Comparison of ENCODE assay signal across 29 cellular contexts in the genomic region with DNA sequence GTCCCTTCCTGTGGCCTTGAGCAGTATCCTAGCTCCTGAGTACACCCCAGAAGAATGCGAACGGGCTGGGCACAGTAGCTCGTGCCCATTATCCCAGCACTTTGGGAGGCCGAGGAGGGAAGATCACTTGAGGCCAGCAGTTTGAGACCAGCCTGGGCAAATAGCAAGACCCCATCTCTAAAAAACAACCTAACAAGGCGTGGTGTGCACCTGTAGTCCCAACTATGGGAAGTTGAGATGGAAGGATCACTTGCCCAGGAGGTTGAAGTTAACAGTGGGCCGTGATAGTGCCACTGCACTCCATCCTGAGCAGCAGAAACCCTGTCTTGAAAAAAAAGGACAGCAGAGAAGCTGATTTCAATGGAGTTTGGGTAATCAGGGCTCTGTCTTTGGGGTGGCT. TPM values are rescaled to one million over a fixed set of nuclear protein-coding genes. Genes with fewer than 3 reads are reported as not detected.
DNase-seq lines count a peak whose midpoint lies in the region; ATAC-seq, FAIRE-seq and TF ChIP-seq lines count a peak whose summit lies in the region.
"Had no signal": no experiment of that assay in that cellular context is flagged by ENCODE, and none has a peak within 500 bp of the region (broad histone marks: within the 10 kb centered on the region; RNA-seq: fewer than 3 reads in every experiment).

No MANE protein-coding gene starts in this region.

- intact Hi-C loops in HepG2 (cut with micrococcal nuclease; ENCODE audit: unreplicated experiment) (no loop called here), right lobe of liver (cut with DNase I) (no loop called here)

- ATAC-seq in HepG2 (no peak), right lobe of liver (no peak), HG03280 (IDR thresholded peaks at IDR 0.05; ENCODE audit: unreplicated experiment) (no peak), GM21447 (IDR thresholded peaks at IDR 0.05; ENCODE audit: unreplicated experiment) (no peak)
- ATAC-seq in activated naive CD8-positive, alpha-beta T cell treated with anti-CD3 and anti-CD28 coated beads, Interleukin-2, amount 10 ng/mL, durations not matched to agents 7 days and 5 days (ENCODE audit: low read depth): no peak
- no peak for ATAC-seq in stimulated activated naive B cell treated with anti-CD40 and anti-IgM and Interleukin-4, amounts not matched to agents 10 μg/mL and 1 μg/mL and 100 μg/mL, for 72 hours (replicated peaks)
- ATAC-seq: effector memory CD8-positive, alpha-beta T cell; esophagus mucosa; foreskin keratinocyte; left cardiac atrium; Panc1; stimulated activated naive CD8-positive, alpha-beta T cell treated with anti-CD3 and anti-CD28 coated beads, Interleukin-15, amount 100 ng/mL, for 72 hours; T-cell had no signal

- TF ChIP-seq CTCF in HepG2 (CRISPR knock-in tag; IDR thresholded peaks at IDR 0.05) (no peak), right lobe of liver (IDR thresholded peaks at IDR 0.05) (no peak)

- CTCF ChIA-PET in HepG2 (lab: Yijun Ruan, JAX; ENCODE audit: low intra/inter-chr PET ratio, low total read pairs): no interaction called here

- FAIRE-seq in HepG2 (lab: Jason Lieb, UNC): no peak
- FAIRE-seq: colon, TTC549 had no signal

- peak overlapping the region; percentile 45 for H3K27ac Mint-ChIP-seq in activated naive CD8-positive, alpha-beta T cell treated with anti-CD3 and anti-CD28 coated beads, Interleukin-2, amount 10 ng/mL, durations not matched to agents 7 days and 5 days
- H3K27ac Mint-ChIP-seq in stimulated activated naive B cell treated with anti-CD40 and anti-IgM and Interleukin-4, amounts not matched to agents 10 μg/mL and 1 μg/mL and 100 μg/mL, for 72 hours: peak overlapping the region; percentile 98
- H3K27ac Mint-ChIP-seq: CD4-positive, alpha-beta T cell had no signal

- no peak overlapping the region for H3K4me2 ChIP-seq in HepG2 (ENCODE audit: low read depth, low read length)

- H3K36me3 Mint-ChIP-seq in activated naive CD8-positive, alpha-beta T cell treated with anti-CD3 and anti-CD28 coated beads, Interleukin-2, amount 10 ng/mL, durations not matched to agents 7 days and 5 days: peaks cover 14% of the 10 kb centered on the region
- H3K36me3 Mint-ChIP-seq in stimulated activated naive B cell treated with anti-CD40 and anti-IgM and Interleukin-4, amounts not matched to agents 10 μg/mL and 1 μg/mL and 100 μg/mL, for 72 hours: peaks cover 34 to 49% of the 10 kb centered on the region in 2 donors

- H4K20me1 ChIP-seq in HepG2 (ENCODE audit: insufficient read depth, low read length): peaks cover 24% of the 10 kb centered on the region

- in situ Hi-C loops in HepG2 (cut with HindIII; ENCODE audit: extremely low pct_ligation_motif_present, low pct_unique_long_range_greater_than_20kb): no loop called here

- H3K4me1 ChIP-seq in HepG2 (ENCODE audit: insufficient read depth, low read length) (peaks cover 36% of the 10 kb centered on the region), right lobe of liver (peaks cover 0 to 22% (median 8%) of the 10 kb centered on the region in 4 donors), HUES48 (ENCODE audit: control insufficient read depth, insufficient read depth, low read length) (peaks cover 13% of the 10 kb centered on the region; the same call in 1 of the 2 replicates)

- peaks cover 29% of the 10 kb centered on the region for H3K79me2 ChIP-seq in HepG2 (ENCODE audit: insufficient read depth, low read length)

- no peaks in the 10 kb centered on the region for H3K9me3 ChIP-seq in HepG2 (ENCODE audit: low read length)
- H3K9me3 ChIP-seq in right lobe of liver: no peaks in the 10 kb centered on the region
- H3K9me3 ChIP-seq in HUES48 (ENCODE audit: control insufficient read depth, insufficient read depth, low read length): no peaks in the 10 kb centered on the region
- H3K9me3 ChIP-seq: breast epithelium, SJCRH30, tibial artery had no signal

- no peak for TF ChIP-seq POLR2A in HepG2 (IDR thresholded peaks at IDR 0.05; ENCODE audit: insufficient read depth in 1 of 2, low read depth in 2 of 2, low read length in 2 of 2)
- TF ChIP-seq POLR2A in right lobe of liver (IDR thresholded peaks at IDR 0.05): no peak

- H3K4me3 Mint-ChIP-seq in activated naive CD8-positive, alpha-beta T cell treated with anti-CD3 and anti-CD28 coated beads, Interleukin-2, amount 10 ng/mL, durations not matched to agents 7 days and 5 days: no peak overlapping the region
- H3K4me3 Mint-ChIP-seq in stimulated activated naive B cell treated with anti-CD40 and anti-IgM and Interleukin-4, amounts not matched to agents 10 μg/mL and 1 μg/mL and 100 μg/mL, for 72 hours: peak overlapping the region in 1 of 2 donors; percentile 32
- H3K4me3 Mint-ChIP-seq: effector memory CD8-positive, alpha-beta T cell; memory B cell had no signal

- TF ChIP-seq EP300 in HepG2 (IDR thresholded peaks at IDR 0.05; ENCODE audit: low read depth in 2 of 2, low read length in 2 of 2) (no peak), HepG2 (CRISPR knock-in tag; IDR thresholded peaks at IDR 0.05; ENCODE audit: borderline replicate concordance) (no peak)

- H3K27me3 ChIP-seq in HepG2 (ENCODE audit: control insufficient read depth in 1 of 2, insufficient read depth in 2 of 2, low read length in 2 of 2) (no peaks in the 10 kb centered on the region; a peak in 1 of 5 replicates), right lobe of liver (no peaks in the 10 kb centered on the region), HUES48 (ENCODE audit: control insufficient read depth, insufficient read depth, low read length) (no peaks in the 10 kb centered on the region)
- H3K27me3 ChIP-seq: breast epithelium, foreskin keratinocyte, SJCRH30, tibial artery had no signal

- H3K9ac ChIP-seq in HepG2 (ENCODE audit: insufficient read depth, low read depth, low read length): no peak overlapping the region
- H3K9ac ChIP-seq in HUES48 (ENCODE audit: low read depth, low read length): no peak overlapping the region

- DNase-seq in HepG2 (ENCODE audit: low spot score): no peak
- no peak for DNase-seq in right lobe of liver
- no peak for DNase-seq in activated naive CD8-positive, alpha-beta T cell treated with anti-CD3 and anti-CD28 coated beads, Interleukin-2, amount 10 ng/mL, durations not matched to agents 7 days and 5 days
- DNase-seq in stimulated activated naive B cell treated with anti-CD40 and anti-IgM and Interleukin-4, amounts not matched to agents 10 μg/mL and 1 μg/mL and 100 μg/mL, for 72 hours: no peak
- DNase-seq in Kasumi-1 (lab: John Stamatoyannopoulos, UW): no peak
- DNase-seq: activated CD4-positive, CD25-positive, alpha-beta regulatory T cell treated with anti-CD3 and anti-CD28 coated beads, Interleukin-2, amount 50 U/mL, for 72 hours; activated effector memory CD4-positive, alpha-beta T cell treated with anti-CD3 and anti-CD28 coated beads, Interleukin-2, amount 50 U/mL, for 16 hours; amniotic stem cell; CD4-positive, alpha-beta T cell; effector memory CD8-positive, alpha-beta T cell; foreskin keratinocyte; GOT3; left cardiac atrium; NCI-H524; NK-92 treated with Interleukin-12 subunit alpha and Interleukin-12 subunit beta, amount 100 ng/mL, for 24 hours; SJCRH30; stimulated activated CD4-positive, alpha-beta T cell treated with anti-CD3 and anti-CD28 coated beads, Interleukin-4, amount 100 ng/mL, for 1 hour; stimulated activated naive CD8-positive, alpha-beta T cell treated with anti-CD3 and anti-CD28 coated beads, Interleukin-15, amount 100 ng/mL, for 72 hours; T-cell; tibial artery had no signal

- no TSS peak for BruUV-seq in HepG2 (replicated peaks; lab: Mats Ljungman, UMichigan)

- H3K27ac ChIP-seq in HepG2 (ENCODE audit: extremely low read length, insufficient read depth, low read length): no peak overlapping the region
- H3K27ac ChIP-seq in right lobe of liver: no peak overlapping the region
- peak overlapping the region; percentile 63 for H3K27ac ChIP-seq in HUES48 (ENCODE audit: low read depth, low read length)
- H3K27ac ChIP-seq: foreskin keratinocyte, SJCRH30, tibial artery had no signal

- peaks cover 23% of the 10 kb centered on the region for H3K4me1 Mint-ChIP-seq in activated naive CD8-positive, alpha-beta T cell treated with anti-CD3 and anti-CD28 coated beads, Interleukin-2, amount 10 ng/mL, durations not matched to agents 7 days and 5 days
- H3K4me1 Mint-ChIP-seq in stimulated activated naive B cell treated with anti-CD40 and anti-IgM and Interleukin-4, amounts not matched to agents 10 μg/mL and 1 μg/mL and 100 μg/mL, for 72 hours: peaks cover 30 to 41% of the 10 kb centered on the region in 2 donors

- H3K27me3 Mint-ChIP-seq in activated naive CD8-positive, alpha-beta T cell treated with anti-CD3 and anti-CD28 coated beads, Interleukin-2, amount 10 ng/mL, durations not matched to agents 7 days and 5 days: no peaks in the 10 kb centered on the region
- H3K27me3 Mint-ChIP-seq in stimulated activated naive B cell treated with anti-CD40 and anti-IgM and Interleukin-4, amounts not matched to agents 10 μg/mL and 1 μg/mL and 100 μg/mL, for 72 hours: no peaks in the 10 kb centered on the region
- H3K27me3 Mint-ChIP-seq: CD4-positive, alpha-beta T cell; effector memory CD8-positive, alpha-beta T cell; memory B cell; stimulated activated naive CD8-positive, alpha-beta T cell treated with anti-CD3 and anti-CD28 coated beads, Interleukin-15, amount 100 ng/mL, for 72 hours; T-cell had no signal

- POLR2A ChIA-PET in HepG2 (lab: Yijun Ruan, JAX): interaction anchor here (0.9 to 1.9 kb wide), 2 partner anchors 8 to 30 kb away, joined by 3 to 9 read pairs; no protein-coding TSS in a partner anchor
- POLR2A ChIA-PET in activated naive CD8-positive, alpha-beta T cell treated with anti-CD3 and anti-CD28 coated beads, Interleukin-2, amount 10 ng/mL, durations not matched to agents 7 days and 5 days (lab: Charles Lee): interaction anchor here (1.1 kb wide), 1 partner anchor 20 kb away, joined by 4 read pairs; the partner anchor contains the start of gene CD151

- H3K4me3 ChIP-seq in HepG2 (replicated peaks in 1 of 3; ENCODE audit: insufficient read depth in 1 of 3, low read depth in 2 of 3, low read length in 3 of 3) (no peak overlapping the region), right lobe of liver (no peak overlapping the region), HUES48 (ENCODE audit: low read depth, low read length) (no peak overlapping the region)
- H3K4me3 ChIP-seq: breast epithelium, SJCRH30, tibial artery had no signal

- 95% methylated on average over 4 of the region's 6 CpGs for WGBS in HepG2 (ENCODE audit: low lambda C conversion rate)
- WGBS in right lobe of liver (ENCODE audit: insufficient coverage, low coverage, low lambda C conversion rate, missing lambda C conversion rate): 84% methylated on average over 5 of the region's 6 CpGs

- H3K9me3 Mint-ChIP-seq in activated naive CD8-positive, alpha-beta T cell treated with anti-CD3 and anti-CD28 coated beads, Interleukin-2, amount 10 ng/mL, durations not matched to agents 7 days and 5 days: no peaks in the 10 kb centered on the region
- no peaks in the 10 kb centered on the region for H3K9me3 Mint-ChIP-seq in stimulated activated naive B cell treated with anti-CD40 and anti-IgM and Interleukin-4, amounts not matched to agents 10 μg/mL and 1 μg/mL and 100 μg/mL, for 72 hours
- H3K9me3 Mint-ChIP-seq: CD4-positive, alpha-beta T cell; effector memory CD8-positive, alpha-beta T cell; memory B cell; stimulated activated naive CD8-positive, alpha-beta T cell treated with anti-CD3 and anti-CD28 coated beads, Interleukin-15, amount 100 ng/mL, for 72 hours; T-cell had no signal

- TF ChIP-seq RAD21 in HepG2 (CRISPR knock-in tag; IDR thresholded peaks at IDR 0.05): no peak

- no peak overlapping the region for H2AFZ ChIP-seq in HepG2 (ENCODE audit: low read length)

- H3K36me3 ChIP-seq in HepG2 (replicated peaks in 1 of 2; ENCODE audit: control insufficient read depth in 1 of 2, insufficient read depth in 2 of 2, low read length in 2 of 2) (peaks cover 19 to 27% of the 10 kb centered on the region in 2 experiments), right lobe of liver (peaks cover 0 to 29% (median 0%) of the 10 kb centered on the region in 4 donors), HUES48 (ENCODE audit: control insufficient read depth, insufficient read depth, low read length) (peaks cover 34% of the 10 kb centered on the region)
- H3K36me3 ChIP-seq: breast epithelium had no signal

RNA-seq across cellular contexts. Expression of gene RPLP2, which starts 3.3 kb away (rescaled TPM):
- 2,049 and 2,106 TPM in 2 replicates for total RNA-seq in HepG2 (2016; rRNA removed; fragmentation: Illumina TruSeq; extraction: Trizol)
- 3,126 and 3,282 TPM in 2 replicates for total RNA-seq in HepG2 (2016; cell fraction: cytosol; rRNA removed; fragmentation: Illumina TruSeq; extraction: Trizol; ENCODE audit: low read depth)
- 1,870 and 2,048 TPM in 2 replicates for total RNA-seq in HepG2 (2016; cell fraction: insoluble cytoplasmic fraction; rRNA removed; fragmentation: Illumina TruSeq; extraction: Trizol)
- total RNA-seq in HepG2 (2016; cell fraction: membrane; rRNA removed; fragmentation: Illumina TruSeq; extraction: Trizol): 3,967 and 4,265 TPM in 2 replicates
- total RNA-seq in HepG2 (2016; cell fraction: nucleus; rRNA removed; fragmentation: Illumina TruSeq; extraction: Trizol): 735 and 852 TPM in 2 replicates
- 895 and 978 TPM in 2 replicates for polyA plus RNA-seq in HepG2 (2011; rRNA removed)
- polyA plus RNA-seq in HepG2 (2011; cell fraction: cytosol; rRNA removed): 1,028 and 2,692 TPM in 2 replicates
- polyA plus RNA-seq in HepG2 (2011; cell fraction: nucleus; rRNA removed): 723 and 858 TPM in 2 replicates
- 1,506 and 2,284 TPM in 2 replicates for polyA plus RNA-seq in HepG2 (2012)
- 3,287 and 3,430 TPM in 2 replicates for polyA plus RNA-seq in HepG2 (2016; cell fraction: cytosol; fragmentation: Illumina TruSeq; extraction: Trizol; ENCODE audit: low read depth)
- polyA plus RNA-seq in HepG2 (2016; cell fraction: insoluble cytoplasmic fraction; fragmentation: Illumina TruSeq; extraction: Trizol; ENCODE audit: low read depth): 1,412 and 1,584 TPM in 2 replicates
- polyA plus RNA-seq in HepG2 (2016; cell fraction: membrane; fragmentation: Illumina TruSeq; extraction: Trizol; ENCODE audit: low read depth): 3,687 and 3,698 TPM in 2 replicates
- polyA plus RNA-seq in HepG2 (2016; cell fraction: nucleus; fragmentation: Illumina TruSeq; extraction: Trizol; ENCODE audit: insufficient read depth, low read depth): 1,014 and 1,045 TPM in 2 replicates
- 472 and 1,216 TPM in 2 replicates for polyA minus RNA-seq in HepG2 (2011; rRNA and poly(A)+ RNA removed; ENCODE audit: low replicate concordance)
- polyA minus RNA-seq in HepG2 (2011; cell fraction: cytosol; rRNA and poly(A)+ RNA removed): 793 and 848 TPM in 2 replicates
- 188 and 248 TPM in 2 replicates for polyA minus RNA-seq in HepG2 (2011; cell fraction: nucleus; rRNA and poly(A)+ RNA removed)
- total RNA-seq in right lobe of liver: 100 to 1,000 TPM; 212 to 574 (median 457) TPM
- total RNA-seq in activated naive CD8-positive, alpha-beta T cell treated with anti-CD3 and anti-CD28 coated beads, Interleukin-2, amount 10 ng/mL, durations not matched to agents 7 days and 5 days: 1,000 to 10,000 TPM; 2,888 to 3,019 TPM

RNA-seq across cellular contexts. Expression of gene PNPLA2, which starts 5.7 kb away (rescaled TPM):
- total RNA-seq in HepG2 (2016; rRNA removed; fragmentation: Illumina TruSeq; extraction: Trizol): 4.8 and 10.5 TPM in 2 replicates
- total RNA-seq in HepG2 (2016; cell fraction: cytosol; rRNA removed; fragmentation: Illumina TruSeq; extraction: Trizol; ENCODE audit: low read depth): 3.8 and 4.1 TPM in 2 replicates
- total RNA-seq in HepG2 (2016; cell fraction: insoluble cytoplasmic fraction; rRNA removed; fragmentation: Illumina TruSeq; extraction: Trizol): 4.0 and 11.4 TPM in 2 replicates
- 4.4 and 5.4 TPM in 2 replicates for total RNA-seq in HepG2 (2016; cell fraction: membrane; rRNA removed; fragmentation: Illumina TruSeq; extraction: Trizol)
- 17.2 and 23.5 TPM in 2 replicates for total RNA-seq in HepG2 (2016; cell fraction: nucleus; rRNA removed; fragmentation: Illumina TruSeq; extraction: Trizol)
- polyA plus RNA-seq in HepG2 (2011; rRNA removed): 43.2 and 58.1 TPM in 2 replicates
- 7.3 and 12.8 TPM in 2 replicates for polyA plus RNA-seq in HepG2 (2011; cell fraction: cytosol; rRNA removed)
- polyA plus RNA-seq in HepG2 (2011; cell fraction: nucleus; rRNA removed): 830 and 954 TPM in 2 replicates
- polyA plus RNA-seq in HepG2 (2012): 70.1 and 82.8 TPM in 2 replicates
- polyA plus RNA-seq in HepG2 (2016; cell fraction: cytosol; fragmentation: Illumina TruSeq; extraction: Trizol; ENCODE audit: low read depth): 4.8 and 6.6 TPM in 2 replicates
- polyA plus RNA-seq in HepG2 (2016; cell fraction: insoluble cytoplasmic fraction; fragmentation: Illumina TruSeq; extraction: Trizol; ENCODE audit: low read depth): 14.6 and 20.2 TPM in 2 replicates
- polyA plus RNA-seq in HepG2 (2016; cell fraction: membrane; fragmentation: Illumina TruSeq; extraction: Trizol; ENCODE audit: low read depth): 7.5 and 10.2 TPM in 2 replicates
- polyA plus RNA-seq in HepG2 (2016; cell fraction: nucleus; fragmentation: Illumina TruSeq; extraction: Trizol; ENCODE audit: insufficient read depth, low read depth): 77.9 and 79.1 TPM in 2 replicates
- 60.4 and 150 TPM in 2 replicates for polyA minus RNA-seq in HepG2 (2011; rRNA and poly(A)+ RNA removed; ENCODE audit: low replicate concordance)
- 24.0 and 31.5 TPM in 2 replicates for polyA minus RNA-seq in HepG2 (2011; cell fraction: cytosol; rRNA and poly(A)+ RNA removed)
- 135 and 151 TPM in 2 replicates for polyA minus RNA-seq in HepG2 (2011; cell fraction: nucleus; rRNA and poly(A)+ RNA removed)
- 10 to 100 TPM; 33.2 to 97.1 (median 69.6) TPM for total RNA-seq in right lobe of liver
- 100 to 1,000 TPM; 110 to 125 TPM for total RNA-seq in activated naive CD8-positive, alpha-beta T cell treated with anti-CD3 and anti-CD28 coated beads, Interleukin-2, amount 10 ng/mL, durations not matched to agents 7 days and 5 days

RNA-seq across cellular contexts. Expression of gene PIDD1, which starts 8.0 kb away (rescaled TPM):
- total RNA-seq in HepG2 (2016; rRNA removed; fragmentation: Illumina TruSeq; extraction: Trizol) (7.9 and 16.0 TPM in 2 replicates), right lobe of liver (10 to 100 TPM in 2 of 6 experiments, 1 to 10 TPM in 4; 6.5 to 11.8 (median 9.8) TPM)
- 3.5 and 4.1 TPM in 2 replicates for total RNA-seq in HepG2 (2016; cell fraction: cytosol; rRNA removed; fragmentation: Illumina TruSeq; extraction: Trizol; ENCODE audit: low read depth)
- 8.8 and 17.2 TPM in 2 replicates for total RNA-seq in HepG2 (2016; cell fraction: insoluble cytoplasmic fraction; rRNA removed; fragmentation: Illumina TruSeq; extraction: Trizol)
- 7.4 and 7.9 TPM in 2 replicates for total RNA-seq in HepG2 (2016; cell fraction: membrane; rRNA removed; fragmentation: Illumina TruSeq; extraction: Trizol)
- 17.2 and 22.2 TPM in 2 replicates for total RNA-seq in HepG2 (2016; cell fraction: nucleus; rRNA removed; fragmentation: Illumina TruSeq; extraction: Trizol)
- 14.3 and 17.7 TPM in 2 replicates for polyA plus RNA-seq in HepG2 (2011; rRNA removed)
- polyA plus RNA-seq in HepG2 (2011; cell fraction: cytosol; rRNA removed): 5.0 and 12.7 TPM in 2 replicates
- polyA plus RNA-seq in HepG2 (2011; cell fraction: nucleus; rRNA removed): 234 and 353 TPM in 2 replicates
- 6.8 and 9.8 TPM in 2 replicates for polyA plus RNA-seq in HepG2 (2012)
- 3.7 and 3.9 TPM in 2 replicates for polyA plus RNA-seq in HepG2 (2016; cell fraction: cytosol; fragmentation: Illumina TruSeq; extraction: Trizol; ENCODE audit: low read depth)
- polyA plus RNA-seq in HepG2 (2016; cell fraction: insoluble cytoplasmic fraction; fragmentation: Illumina TruSeq; extraction: Trizol; ENCODE audit: low read depth): 12.6 and 15.2 TPM in 2 replicates
- polyA plus RNA-seq in HepG2 (2016; cell fraction: membrane; fragmentation: Illumina TruSeq; extraction: Trizol; ENCODE audit: low read depth): 7.8 and 9.8 TPM in 2 replicates
- polyA plus RNA-seq in HepG2 (2016; cell fraction: nucleus; fragmentation: Illumina TruSeq; extraction: Trizol; ENCODE audit: insufficient read depth, low read depth): 93.2 and 101 TPM in 2 replicates
- polyA minus RNA-seq in HepG2 (2011; rRNA and poly(A)+ RNA removed; ENCODE audit: low replicate concordance): 2.9 and 14.9 TPM in 2 replicates
- polyA minus RNA-seq in HepG2 (2011; cell fraction: cytosol; rRNA and poly(A)+ RNA removed): 3.4 and 7.0 TPM in 2 replicates
- polyA minus RNA-seq in HepG2 (2011; cell fraction: nucleus; rRNA and poly(A)+ RNA removed): 19.3 TPM in 2 replicates
- 10 to 100 TPM; 53.4 to 53.6 TPM for total RNA-seq in activated naive CD8-positive, alpha-beta T cell treated with anti-CD3 and anti-CD28 coated beads, Interleukin-2, amount 10 ng/mL, durations not matched to agents 7 days and 5 days

RNA-seq across cellular contexts. Expression of gene CRACR2B, which starts 14.7 kb away (rescaled TPM):
- total RNA-seq in HepG2 (2016; rRNA removed; fragmentation: Illumina TruSeq; extraction: Trizol) (8.9 and 14.9 TPM in 2 replicates), right lobe of liver (1 to 10 TPM; 2.2 to 4.0 (median 3.1) TPM)
- total RNA-seq in HepG2 (2016; cell fraction: cytosol; rRNA removed; fragmentation: Illumina TruSeq; extraction: Trizol; ENCODE audit: low read depth): 5.5 and 5.9 TPM in 2 replicates
- 8.5 and 12.6 TPM in 2 replicates for total RNA-seq in HepG2 (2016; cell fraction: insoluble cytoplasmic fraction; rRNA removed; fragmentation: Illumina TruSeq; extraction: Trizol)
- total RNA-seq in HepG2 (2016; cell fraction: membrane; rRNA removed; fragmentation: Illumina TruSeq; extraction: Trizol): 6.6 and 10.0 TPM in 2 replicates
- total RNA-seq in HepG2 (2016; cell fraction: nucleus; rRNA removed; fragmentation: Illumina TruSeq; extraction: Trizol): 10.8 and 16.7 TPM in 2 replicates
- 21.0 and 27.7 TPM in 2 replicates for polyA plus RNA-seq in HepG2 (2011; rRNA removed)
- polyA plus RNA-seq in HepG2 (2011; cell fraction: cytosol; rRNA removed): 9.8 and 16.5 TPM in 2 replicates
- polyA plus RNA-seq in HepG2 (2011; cell fraction: nucleus; rRNA removed): 278 and 343 TPM in 2 replicates
- 10.5 and 14.8 TPM in 2 replicates for polyA plus RNA-seq in HepG2 (2012)
- polyA plus RNA-seq in HepG2 (2016; cell fraction: cytosol; fragmentation: Illumina TruSeq; extraction: Trizol; ENCODE audit: low read depth): 8.3 and 10.9 TPM in 2 replicates
- polyA plus RNA-seq in HepG2 (2016; cell fraction: insoluble cytoplasmic fraction; fragmentation: Illumina TruSeq; extraction: Trizol; ENCODE audit: low read depth): 14.8 and 17.4 TPM in 2 replicates
- polyA plus RNA-seq in HepG2 (2016; cell fraction: membrane; fragmentation: Illumina TruSeq; extraction: Trizol; ENCODE audit: low read depth): 11.2 and 14.5 TPM in 2 replicates
- polyA plus RNA-seq in HepG2 (2016; cell fraction: nucleus; fragmentation: Illumina TruSeq; extraction: Trizol; ENCODE audit: insufficient read depth, low read depth): 48.6 and 55.2 TPM in 2 replicates
- polyA minus RNA-seq in HepG2 (2011; rRNA and poly(A)+ RNA removed; ENCODE audit: low replicate concordance): 3.4 and 13.9 TPM in 2 replicates
- 7.5 and 8.4 TPM in 2 replicates for polyA minus RNA-seq in HepG2 (2011; cell fraction: cytosol; rRNA and poly(A)+ RNA removed)
- 22.7 and 23.2 TPM in 2 replicates for polyA minus RNA-seq in HepG2 (2011; cell fraction: nucleus; rRNA and poly(A)+ RNA removed)
- 10 to 100 TPM; 10.5 to 11.2 TPM for total RNA-seq in activated naive CD8-positive, alpha-beta T cell treated with anti-CD3 and anti-CD28 coated beads, Interleukin-2, amount 10 ng/mL, durations not matched to agents 7 days and 5 days

RNA-seq across cellular contexts. Expression of gene SLC25A22, which starts 15.0 kb away (rescaled TPM):
- total RNA-seq in HepG2 (2016; rRNA removed; fragmentation: Illumina TruSeq; extraction: Trizol): 8.0 and 12.4 TPM in 2 replicates
- 4.2 and 5.7 TPM in 2 replicates for total RNA-seq in HepG2 (2016; cell fraction: cytosol; rRNA removed; fragmentation: Illumina TruSeq; extraction: Trizol; ENCODE audit: low read depth)
- total RNA-seq in HepG2 (2016; cell fraction: insoluble cytoplasmic fraction; rRNA removed; fragmentation: Illumina TruSeq; extraction: Trizol): 8.0 and 11.4 TPM in 2 replicates
- 8.3 and 9.2 TPM in 2 replicates for total RNA-seq in HepG2 (2016; cell fraction: membrane; rRNA removed; fragmentation: Illumina TruSeq; extraction: Trizol)
- 7.7 and 9.2 TPM in 2 replicates for total RNA-seq in HepG2 (2016; cell fraction: nucleus; rRNA removed; fragmentation: Illumina TruSeq; extraction: Trizol)
- polyA plus RNA-seq in HepG2 (2011; rRNA removed): 19.2 and 20.5 TPM in 2 replicates
- 5.9 and 7.9 TPM in 2 replicates for polyA plus RNA-seq in HepG2 (2011; cell fraction: cytosol; rRNA removed)
- polyA plus RNA-seq in HepG2 (2011; cell fraction: nucleus; rRNA removed): 50.3 and 61.9 TPM in 2 replicates
- 7.5 and 11.4 TPM in 2 replicates for polyA plus RNA-seq in HepG2 (2012)
- 2.6 and 3.7 TPM in 2 replicates for polyA plus RNA-seq in HepG2 (2016; cell fraction: cytosol; fragmentation: Illumina TruSeq; extraction: Trizol; ENCODE audit: low read depth)
- polyA plus RNA-seq in HepG2 (2016; cell fraction: insoluble cytoplasmic fraction; fragmentation: Illumina TruSeq; extraction: Trizol; ENCODE audit: low read depth): 13.5 and 14.7 TPM in 2 replicates
- 8.3 and 8.7 TPM in 2 replicates for polyA plus RNA-seq in HepG2 (2016; cell fraction: membrane; fragmentation: Illumina TruSeq; extraction: Trizol; ENCODE audit: low read depth)
- 25.5 and 28.7 TPM in 2 replicates for polyA plus RNA-seq in HepG2 (2016; cell fraction: nucleus; fragmentation: Illumina TruSeq; extraction: Trizol; ENCODE audit: insufficient read depth, low read depth)
- 19.4 and 40.7 TPM in 2 replicates for polyA minus RNA-seq in HepG2 (2011; rRNA and poly(A)+ RNA removed; ENCODE audit: low replicate concordance)
- 8.5 and 14.7 TPM in 2 replicates for polyA minus RNA-seq in HepG2 (2011; cell fraction: cytosol; rRNA and poly(A)+ RNA removed)
- polyA minus RNA-seq in HepG2 (2011; cell fraction: nucleus; rRNA and poly(A)+ RNA removed): 14.9 and 16.0 TPM in 2 replicates
- 10 to 100 TPM; 20.6 to 40.2 (median 29.9) TPM for total RNA-seq in right lobe of liver
- total RNA-seq in activated naive CD8-positive, alpha-beta T cell treated with anti-CD3 and anti-CD28 coated beads, Interleukin-2, amount 10 ng/mL, durations not matched to agents 7 days and 5 days: 10 to 100 TPM; 35.1 to 35.8 TPM
